Comparison of ENCODE assay signal across 14 cellular contexts in the genomic region with DNA sequence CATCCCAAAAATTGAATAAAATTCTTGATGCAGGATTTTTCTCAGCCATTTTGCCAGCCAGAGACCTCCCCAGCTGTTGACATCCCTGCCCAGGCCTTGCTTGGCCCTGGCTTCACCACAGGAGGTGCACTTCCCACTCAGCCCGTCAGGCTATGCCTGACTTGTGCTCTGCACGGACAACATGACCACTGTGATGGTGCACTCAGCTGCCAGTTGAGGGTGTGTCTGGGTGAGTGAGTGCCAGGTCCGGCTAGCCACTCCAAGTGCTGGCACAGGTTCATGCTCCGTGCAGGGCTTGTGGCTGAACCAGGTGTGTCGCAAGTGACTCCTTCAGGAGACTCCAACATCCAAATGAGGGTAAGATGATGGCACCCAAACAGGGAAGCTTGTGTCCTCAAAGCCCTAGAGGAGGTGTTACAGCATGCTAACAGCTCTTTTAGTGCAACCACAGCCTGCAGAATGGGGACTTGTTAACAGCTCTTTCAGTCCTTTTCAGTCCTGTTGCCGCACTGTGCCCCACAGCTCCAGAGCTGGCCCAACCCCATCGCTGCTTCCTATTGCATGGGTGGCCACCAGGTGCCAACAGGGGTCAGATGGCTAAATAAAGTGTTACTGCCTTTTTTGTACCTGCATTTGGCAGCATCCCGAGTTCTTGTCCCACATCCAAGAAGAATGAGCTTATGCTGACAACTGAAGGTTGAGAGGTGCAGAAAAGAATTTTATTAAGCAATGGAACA.
"Had no signal": no experiment of that assay in that cellular context is flagged by ENCODE, and none has a peak within 500 bp of the region (broad histone marks: within the 10 kb centered on the region; RNA-seq: fewer than 3 reads in every experiment).

No MANE protein-coding gene starts in this region.

- H3K4me1 ChIP-seq: esophagus muscularis mucosa, heart right ventricle had no signal

- H3K27me3 ChIP-seq: esophagus muscularis mucosa, heart right ventricle, neutrophil had no signal

- H3K4me2 ChIP-seq: smooth muscle cell had no signal

- H3K27me3 Mint-ChIP-seq: activated CD4-positive, alpha-beta memory T cell treated with anti-CD3 and anti-CD28 coated beads for 36 hours; activated naive CD8-positive, alpha-beta T cell treated with anti-CD3 and anti-CD28 coated beads for 36 hours had no signal

- DNase-seq: activated CD4-positive, alpha-beta memory T cell treated with anti-CD3 and anti-CD28 coated beads for 36 hours; activated CD4-positive, alpha-beta T cell treated with anti-CD3 and anti-CD28 coated beads for 1 hour; activated gamma-delta T cell treated with Interleukin-2 at 50 U/mL for 16 hours; activated naive CD8-positive, alpha-beta T cell treated with anti-CD3 and anti-CD28 coated beads for 36 hours; activated T-cell treated with anti-CD3 and anti-CD28 coated beads, Interleukin-2, amount 50 U/mL, for 4 hours; anterior cingulate cortex; stimulated activated naive CD4-positive, alpha-beta T cell; SW 1271; trophoblast cell had no signal

- H3K9me3 ChIP-seq: esophagus muscularis mucosa had no signal

- H3K27ac ChIP-seq: esophagus muscularis mucosa, heart right ventricle, neutrophil had no signal

- H3K4me3 Mint-ChIP-seq: activated CD4-positive, alpha-beta memory T cell treated with anti-CD3 and anti-CD28 coated beads for 36 hours; activated naive CD8-positive, alpha-beta T cell treated with anti-CD3 and anti-CD28 coated beads for 36 hours; activated T-cell treated with anti-CD3 and anti-CD28 coated beads, Interleukin-2, amount 50 U/mL, for 4 hours; mesothelial cell of epicardium had no signal

- H3K36me3 Mint-ChIP-seq: activated CD4-positive, alpha-beta memory T cell treated with anti-CD3 and anti-CD28 coated beads for 36 hours; activated naive CD8-positive, alpha-beta T cell treated with anti-CD3 and anti-CD28 coated beads for 36 hours had no signal

- H3K4me3 ChIP-seq: esophagus muscularis mucosa, heart right ventricle, smooth muscle cell had no signal

- H3K4me1 Mint-ChIP-seq: activated naive CD8-positive, alpha-beta T cell treated with anti-CD3 and anti-CD28 coated beads for 36 hours; mesothelial cell of epicardium had no signal

- H3K36me3 ChIP-seq: esophagus muscularis mucosa, heart right ventricle, neutrophil had no signal

- H3K27ac Mint-ChIP-seq: activated CD4-positive, alpha-beta memory T cell treated with anti-CD3 and anti-CD28 coated beads for 36 hours; activated naive CD8-positive, alpha-beta T cell treated with anti-CD3 and anti-CD28 coated beads for 36 hours; mesothelial cell of epicardium had no signal
